1 cellular context compared by ENCODE assay signal in genomic region chr13:23681253-23681652, GRCh38.
TF ChIP-seq lines count a peak whose summit lies in the region.

No MANE protein-coding gene starts in this region.

TF ChIP-seq in H1, 55 proteins besides CTCF, POLR2A, EP300 and RAD21:
- TF ChIP-seq NANOG (IDR thresholded peaks at IDR 0.05; ENCODE audit: insufficient read depth, low read depth, low read length, poor library complexity, severe bottlenecking) (no peak), MAFK (IDR thresholded peaks at IDR 0.05; ENCODE audit: low read depth, low read length) (no peak), TAF7 (optimal IDR thresholded peaks at IDR 0.05; ENCODE audit: borderline replicate concordance, low read depth, low read length) (no peak), KDM1A (IDR thresholded peaks at IDR 0.05; ENCODE audit: borderline replicate concordance, low read length) (no peak), TEAD4 (IDR thresholded peaks at IDR 0.05; ENCODE audit: low read depth, low read length) (no peak), CBX5 (IDR thresholded peaks at IDR 0.05; ENCODE audit: low read depth, low read length) (no peak), CHD7 (IDR thresholded peaks at IDR 0.05; ENCODE audit: insufficient replicate concordance, low read length) (no peak), EGR1 (IDR thresholded peaks at IDR 0.05; ENCODE audit: borderline replicate concordance, low read depth, low read length) (no peak), KDM5A (IDR thresholded peaks at IDR 0.05; ENCODE audit: low read length) (no peak)
